Comparison of ENCODE assay signal across 17 cellular contexts in genomic region chr9:135076876-135077430, GRCh38. TPM values are rescaled to one million over a fixed set of nuclear protein-coding genes. Genes with fewer than 3 reads are reported as not detected.
DNase-seq lines count a peak whose midpoint lies in the region; ATAC-seq and TF ChIP-seq lines count a peak whose summit lies in the region.
"Had no signal": no experiment of that assay in that cellular context is flagged by ENCODE, and none has a peak within 500 bp of the region (broad histone marks: within the 10 kb centered on the region; RNA-seq: fewer than 3 reads in every experiment).

No MANE protein-coding gene starts in this region.

- H2AFZ ChIP-seq in GM23338: no peak overlapping the region
- H2AFZ ChIP-seq: PC-9 had no signal

- no peaks in the 10 kb centered on the region; the same call in 2 of the 3 replicates for H3K9me3 Mint-ChIP-seq in GM23338
- H3K9me3 Mint-ChIP-seq in activated CD4-positive, alpha-beta T cell treated with anti-CD3 and anti-CD28 coated beads for 36 hours (ENCODE audit: low read depth): no peaks in the 10 kb centered on the region
- H3K9me3 Mint-ChIP-seq: activated CD4-positive, alpha-beta T cell treated with anti-CD3 and anti-CD28 coated beads, Interleukin-2, amount 10 ng/mL, durations not matched to agents 24 days and 14 days; effector memory CD8-positive, alpha-beta T cell had no signal

- H3K9me3 ChIP-seq in gastrocnemius medialis: no peaks in the 10 kb centered on the region
- H3K9me3 ChIP-seq: suprapubic skin had no signal

- TF ChIP-seq POLR2A in gastrocnemius medialis (IDR thresholded peaks at IDR 0.05): no peak

- H3K27ac ChIP-seq in GM23338 (ENCODE audit: low read depth) (no peak overlapping the region), VCaP (peak overlapping the region; percentile 87; the same call in 1 of the 2 replicates), gastrocnemius medialis (no peak overlapping the region)
- H3K27ac ChIP-seq: cardiac muscle cell, PC-9, suprapubic skin had no signal

- H3K9me2 ChIP-seq in GM23338 (ENCODE audit: insufficient read depth): no peaks in the 10 kb centered on the region

- CTCF ChIA-PET in activated CD4-positive, alpha-beta T cell treated with anti-CD3 and anti-CD28 coated beads for 36 hours (lab: Charles Lee): no interaction called here

- H3K27me3 Mint-ChIP-seq in GM23338 (ENCODE audit: insufficient read depth, low read depth, poor library complexity): peaks cover 22% of the 10 kb centered on the region
- peaks cover 26% of the 10 kb centered on the region for H3K27me3 Mint-ChIP-seq in activated CD4-positive, alpha-beta T cell treated with anti-CD3 and anti-CD28 coated beads for 36 hours

- H3K4me3 Mint-ChIP-seq in GM23338: 0 out of 3 replicates have a peak overlapping the region, but pooled peaks have one; percentile 46
- H3K4me3 Mint-ChIP-seq in activated CD4-positive, alpha-beta T cell treated with anti-CD3 and anti-CD28 coated beads for 36 hours: no peak overlapping the region
- H3K4me3 Mint-ChIP-seq: activated CD4-positive, alpha-beta T cell treated with anti-CD3 and anti-CD28 coated beads, Interleukin-2, amount 10 ng/mL, durations not matched to agents 24 days and 14 days; effector memory CD8-positive, alpha-beta T cell had no signal

- H3K27ac Mint-ChIP-seq in GM23338: no peak overlapping the region
- H3K27ac Mint-ChIP-seq in activated CD4-positive, alpha-beta T cell treated with anti-CD3 and anti-CD28 coated beads for 36 hours: no peak overlapping the region
- H3K27ac Mint-ChIP-seq: activated CD4-positive, alpha-beta T cell treated with anti-CD3 and anti-CD28 coated beads, Interleukin-2, amount 10 ng/mL, durations not matched to agents 24 days and 14 days; effector memory CD8-positive, alpha-beta T cell had no signal

- no peaks in the 10 kb centered on the region for H3K36me3 ChIP-seq in GM23338 (ENCODE audit: insufficient read depth)
- H3K36me3 ChIP-seq in gastrocnemius medialis: no peaks in the 10 kb centered on the region
- H3K36me3 ChIP-seq: cardiac muscle cell, suprapubic skin had no signal

- intact Hi-C loops in gastrocnemius medialis (cut with DNase I; ENCODE audit: low total_unique reads): no loop called here
- intact Hi-C loops in activated CD4-positive, alpha-beta T cell treated with anti-CD3 and anti-CD28 coated beads for 36 hours (cut with DNase I, micrococcal nuclease): no loop called here

- H3K27me3 ChIP-seq in GM23338 (ENCODE audit: insufficient read depth) (peaks cover 13% of the 10 kb centered on the region), gastrocnemius medialis (peaks cover 9 to 25% (median 22%) of the 10 kb centered on the region in 3 donors)

- POLR2A ChIA-PET in activated CD4-positive, alpha-beta T cell treated with anti-CD3 and anti-CD28 coated beads for 36 hours (lab: Charles Lee): no interaction called here

- H3K4me1 Mint-ChIP-seq in GM23338: peaks cover 18% of the 10 kb centered on the region
- no peaks in the 10 kb centered on the region for H3K4me1 Mint-ChIP-seq in activated CD4-positive, alpha-beta T cell treated with anti-CD3 and anti-CD28 coated beads for 36 hours
- H3K4me1 Mint-ChIP-seq: activated CD4-positive, alpha-beta T cell treated with anti-CD3 and anti-CD28 coated beads, Interleukin-2, amount 10 ng/mL, durations not matched to agents 24 days and 14 days had no signal

- no peaks in the 10 kb centered on the region for H3K79me2 ChIP-seq in GM23338 (replicated peaks; ENCODE audit: insufficient read depth)

- in situ Hi-C loops in gastrocnemius medialis (cut with MboI; ENCODE audit: low sequenced_read_pairs in 4 of 4): loop anchor here in 1 of 4 donors (25.0 kb wide), 1 partner anchor 335 kb away; no protein-coding TSS in a partner anchor

- no peaks in the 10 kb centered on the region for H3F3A ChIP-seq in GM23338 (replicated peaks; ENCODE audit: low read depth)

- ATAC-seq in GM23338 (no peak), gastrocnemius medialis (no peak), HG03139 (IDR thresholded peaks at IDR 0.05; ENCODE audit: unreplicated experiment) (no peak)
- no peak for ATAC-seq in activated CD4-positive, alpha-beta T cell treated with anti-CD3 and anti-CD28 coated beads for 36 hours
- ATAC-seq: effector memory CD8-positive, alpha-beta T cell had no signal

- H3K36me3 Mint-ChIP-seq in GM23338 (ENCODE audit: low read depth): no peaks in the 10 kb centered on the region
- no peaks in the 10 kb centered on the region for H3K36me3 Mint-ChIP-seq in activated CD4-positive, alpha-beta T cell treated with anti-CD3 and anti-CD28 coated beads for 36 hours (ENCODE audit: low read depth)

- no peak overlapping the region for H3K4me2 ChIP-seq in GM23338
- H3K4me2 ChIP-seq: PC-9 had no signal

- TF ChIP-seq CTCF in GM23338 (conservative IDR thresholded peaks at IDR 0.05; ENCODE audit: low read depth in 2 of 2) (no peak), VCaP (conservative IDR thresholded peaks at IDR 0.05) (no peak), gastrocnemius medialis (IDR thresholded peaks at IDR 0.05 in 4 of 5, conservative IDR thresholded peaks at IDR 0.05 in 1 of 5) (no peak)

- peaks cover 6% of the 10 kb centered on the region for H4K20me1 ChIP-seq in GM23338 (replicated peaks; ENCODE audit: insufficient read depth)

- DNase-seq in GM23338 (ENCODE audit: low spot score) (no peak), islet precursor cell (peak; percentile 39), retina (peak; percentile 33), gastrocnemius medialis (no peak)
- DNase-seq in activated CD4-positive, alpha-beta T cell treated with anti-CD3 and anti-CD28 coated beads for 36 hours: no peak
- DNase-seq: activated gamma-delta T cell treated with Interleukin-2 at 50 U/mL for 16 hours; effector memory CD8-positive, alpha-beta T cell; GDM1; mesenchymal stem cell; NCI-H2081 treated with DMSO at 0.1 percent for 48 hours; NCI-H446 treated with DMSO at 0.1 percent for 48 hours had no signal

- H3K4me1 ChIP-seq in GM23338 (ENCODE audit: insufficient read depth) (peaks cover 5% of the 10 kb centered on the region; the same call in 1 of the 2 replicates), gastrocnemius medialis (peaks cover 3 to 11% of the 10 kb centered on the region in 2 donors)

- H3K4me3 ChIP-seq in GM23338 (no peak overlapping the region), gastrocnemius medialis (no peak overlapping the region)
- H3K4me3 ChIP-seq: cardiac muscle cell, PC-9 had no signal

TF ChIP-seq in GM23338, 12 proteins besides CTCF, POLR2A, EP300 and RAD21 (continues in another document):
- TF ChIP-seq ZNF114 (CRISPR knock-in tag; IDR thresholded peaks at IDR 0.05) (no peak), JUNB (IDR thresholded peaks at IDR 0.05; ENCODE audit: unreplicated experiment) (no peak), ZNF331 (CRISPR knock-in tag; IDR thresholded peaks at IDR 0.05; ENCODE audit: low read depth) (no peak), EZH2 (IDR thresholded peaks at IDR 0.05; ENCODE audit: low read depth, unreplicated experiment) (no peak), CREB1 (CRISPR knock-in tag; IDR thresholded peaks at IDR 0.05; ENCODE audit: low read depth) (no peak), NANOG (IDR thresholded peaks at IDR 0.05; ENCODE audit: borderline replicate concordance) (no peak), STAT1 (IDR thresholded peaks at IDR 0.05; ENCODE audit: unreplicated experiment) (no peak), ETS1 (IDR thresholded peaks at IDR 0.05) (no peak)

RNA-seq across cellular contexts. Expression of gene OLFM1, which starts 10.5 kb away (rescaled TPM):
- 30.4 and 40.1 TPM in 2 replicates for total RNA-seq in GM23338 (2014; rRNA removed; shearing (Covaris generic))
- 20.6 and 24.5 TPM in 2 replicates for polyA plus RNA-seq in GM23338 (2016; fragmentation: Nextera tagmentation; extraction: Ambion mirVana)
- total RNA-seq in gastrocnemius medialis: 1 to 10 TPM; 3.4 to 8.5 (median 6.7) TPM
- not detected for total RNA-seq in activated CD4-positive, alpha-beta T cell treated with anti-CD3 and anti-CD28 coated beads for 36 hours
- total RNA-seq: PC-9 had no signal

Comparison
In these comparisons a context has a peak if more than half of its experiments do, and no peak if none do; other contexts are left out.
1. DNase-seq: peak in islet precursor cell (single experiment) and retina (single experiment); none in GM23338 (single experiment), gastrocnemius medialis (0 of 2) and activated CD4-positive, alpha-beta T cell treated with anti-CD3 and anti-CD28 coated beads for 36 hours (single experiment).
2. RNA of gene OLFM1, which starts 10.5 kb away (total RNA-seq): 30.4 to 40.1 TPM in GM23338 and 3.4 to 8.5 TPM in gastrocnemius medialis; not detected in activated CD4-positive, alpha-beta T cell treated with anti-CD3 and anti-CD28 coated beads for 36 hours; every median in the first group is over 4 times any median in the second.